ENCODE assay signal across 3 cellular contexts in the genomic region with DNA sequence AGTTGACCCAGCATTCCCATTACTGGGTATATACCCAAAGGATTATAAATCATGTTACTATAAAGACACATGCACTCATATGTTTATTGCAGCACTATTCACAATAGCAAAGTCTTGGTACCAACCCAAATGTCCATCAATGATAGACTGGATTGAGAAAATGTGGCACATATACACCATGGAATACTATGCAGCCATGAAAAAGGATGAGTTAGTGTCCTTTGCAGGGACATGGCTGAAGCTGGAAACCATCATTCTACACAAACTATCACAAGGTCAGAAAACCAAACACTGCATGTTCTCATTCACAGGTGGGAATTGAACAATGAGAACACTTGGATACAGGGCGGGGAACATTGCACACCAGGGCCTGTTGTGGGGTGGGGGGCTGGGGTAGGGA.
TF ChIP-seq lines count a peak whose summit lies in the region.

No MANE protein-coding gene starts in this region.

TF ChIP-seq in HEK293, 187 proteins besides CTCF, POLR2A, EP300 and RAD21:
- peak; percentile 95 for TF ChIP-seq ZNF146 (tag by site-specific recombination; IDR thresholded peaks at IDR 0.05)
- TF ChIP-seq, protein P1, sequence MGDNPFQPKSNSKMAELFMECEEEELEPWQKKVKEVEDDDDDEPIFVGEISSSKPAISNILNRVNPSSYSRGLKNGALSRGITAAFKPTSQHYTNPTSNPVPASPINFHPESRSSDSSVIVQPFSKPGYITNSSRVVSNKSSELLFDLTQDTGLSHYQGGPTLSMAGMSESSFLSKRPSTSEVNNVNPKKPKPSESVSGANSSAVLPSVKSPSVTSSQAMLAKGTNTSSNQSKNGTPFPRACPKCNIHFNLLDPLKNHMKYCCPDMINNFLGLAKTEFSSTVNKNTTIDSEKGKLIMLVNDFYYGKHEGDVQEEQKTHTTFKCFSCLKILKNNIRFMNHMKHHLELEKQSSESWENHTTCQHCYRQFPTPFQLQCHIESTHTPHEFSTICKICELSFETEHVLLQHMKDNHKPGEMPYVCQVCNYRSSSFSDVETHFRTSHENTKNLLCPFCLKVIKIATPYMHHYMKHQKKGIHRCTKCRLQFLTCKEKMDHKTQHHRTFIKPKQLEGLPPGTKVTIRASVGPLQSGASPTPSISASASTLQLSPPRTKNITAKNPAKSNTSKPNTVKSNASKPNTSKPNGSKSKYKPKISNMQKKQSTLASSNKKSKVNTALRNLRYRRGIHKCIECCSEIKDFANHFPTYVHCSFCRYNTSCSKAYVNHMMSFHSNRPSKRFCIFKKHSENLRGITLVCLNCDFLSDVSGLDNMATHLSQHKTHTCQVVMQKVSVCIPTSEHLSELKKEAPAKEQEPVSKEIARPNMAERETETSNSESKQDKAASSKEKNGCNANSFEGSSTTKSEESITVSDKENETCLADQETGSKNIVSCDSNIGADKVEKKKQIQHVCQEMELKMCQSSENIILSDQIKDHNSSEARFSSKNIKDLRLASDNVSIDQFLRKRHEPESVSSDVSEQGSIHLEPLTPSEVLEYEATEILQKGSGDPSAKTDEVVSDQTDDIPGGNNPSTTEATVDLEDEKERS (tag by site-specific recombination; IDR thresholded peaks at IDR 0.05) = peak; percentile 65; the same call in 1 of the 2 replicates

TF ChIP-seq in K562, 482 proteins besides CTCF, POLR2A, EP300 and RAD21:
- TF ChIP-seq RBM25 (IDR thresholded peaks at IDR 0.05; ENCODE audit: low read depth, low read length, severe bottlenecking) (peak; percentile 66), ZNF146 (CRISPR knock-in tag; IDR thresholded peaks at IDR 0.05; ENCODE audit: unreplicated experiment) (peak; percentile 95)

TF ChIP-seq in H1, 55 proteins besides CTCF, POLR2A, EP300 and RAD21:
- TF ChIP-seq KDM1A (IDR thresholded peaks at IDR 0.05; ENCODE audit: borderline replicate concordance, low read length) = peak; percentile 45; the same call in 1 of the 2 replicates
